16 cellular contexts compared by ENCODE assay signal in genomic region chr3:35524851-35525250, GRCh38.
"Had no signal": no experiment of that assay in that cellular context is flagged by ENCODE, and none has a peak within 500 bp of the region (broad histone marks: within the 10 kb centered on the region; RNA-seq: fewer than 3 reads in every experiment).

No MANE protein-coding gene starts in this region.

- ATAC-seq: activated CD4-positive, CD25-positive, alpha-beta regulatory T cell treated with anti-CD3 and anti-CD28 coated beads, Interleukin-2, amount 50 U/mL, for 24 hours; foreskin keratinocyte; heart left ventricle; mucosa of descending colon; natural killer cell; stimulated activated naive CD8-positive, alpha-beta T cell treated with anti-CD3 and anti-CD28 coated beads, Interleukin-15, amount 100 ng/mL, for 72 hours had no signal

- H3K36me3 Mint-ChIP-seq: activated naive CD8-positive, alpha-beta T cell treated with anti-CD3 and anti-CD28 coated beads for 36 hours; natural killer cell had no signal

- H3K4me3 ChIP-seq: heart left ventricle, mucosa of descending colon, skin epidermis, testis had no signal

- DNase-seq: activated effector memory CD4-positive, alpha-beta T cell treated with Interleukin-2 at 50 U/mL for 16 hours; activated naive CD8-positive, alpha-beta T cell treated with anti-CD3 and anti-CD28 coated beads for 36 hours; activated T-cell treated with anti-CD3 and anti-CD28 coated beads, Interleukin-2, amount 50 U/mL, for 1 hour; foreskin keratinocyte; heart left ventricle; kidney; mucosa of descending colon; natural killer cell; occipital lobe; stimulated activated CD4-positive, alpha-beta T cell treated with anti-CD3 and anti-CD28 coated beads, Interleukin-4, amount 100 ng/mL, for 4 hours; stimulated activated naive CD8-positive, alpha-beta T cell treated with anti-CD3 and anti-CD28 coated beads, Interleukin-15, amount 100 ng/mL, for 72 hours; testis had no signal

- H3K4me1 Mint-ChIP-seq: activated naive CD8-positive, alpha-beta T cell treated with anti-CD3 and anti-CD28 coated beads for 36 hours; natural killer cell; stimulated activated naive CD8-positive, alpha-beta T cell treated with anti-CD3 and anti-CD28 coated beads, Interleukin-15, amount 100 ng/mL, for 72 hours had no signal

- H3K4me3 Mint-ChIP-seq: activated naive CD8-positive, alpha-beta T cell treated with anti-CD3 and anti-CD28 coated beads for 36 hours; natural killer cell; stimulated activated naive CD8-positive, alpha-beta T cell treated with anti-CD3 and anti-CD28 coated beads, Interleukin-15, amount 100 ng/mL, for 72 hours had no signal

- H3K27ac ChIP-seq: foreskin keratinocyte, heart left ventricle, skin epidermis, testis had no signal

- H3K27me3 Mint-ChIP-seq: stimulated activated naive CD8-positive, alpha-beta T cell treated with anti-CD3 and anti-CD28 coated beads, Interleukin-15, amount 100 ng/mL, for 72 hours had no signal

- H3K4me1 ChIP-seq: foreskin keratinocyte, heart left ventricle, testis had no signal

- H3K36me3 ChIP-seq: heart left ventricle had no signal

- H3K27ac Mint-ChIP-seq: activated naive CD8-positive, alpha-beta T cell treated with anti-CD3 and anti-CD28 coated beads for 36 hours; natural killer cell; stimulated activated naive CD8-positive, alpha-beta T cell treated with anti-CD3 and anti-CD28 coated beads, Interleukin-15, amount 100 ng/mL, for 72 hours had no signal

- H3K9me3 Mint-ChIP-seq: activated naive CD8-positive, alpha-beta T cell treated with anti-CD3 and anti-CD28 coated beads for 36 hours; stimulated activated naive CD8-positive, alpha-beta T cell treated with anti-CD3 and anti-CD28 coated beads, Interleukin-15, amount 100 ng/mL, for 72 hours had no signal

- H3K9me3 ChIP-seq: heart left ventricle, mucosa of descending colon, testis had no signal

- FAIRE-seq: bronchial epithelial cell, endometrium, kidney had no signal

- H3K27me3 ChIP-seq: foreskin keratinocyte, heart left ventricle, testis had no signal
